ENCODE assay signal across 10 cellular contexts in genomic region chr6:113631616-113632015, GRCh38.
DNase-seq lines count a peak whose midpoint lies in the region; ATAC-seq and TF ChIP-seq lines count a peak whose summit lies in the region.
"Had no signal": no experiment of that assay in that cellular context is flagged by ENCODE, and none has a peak within 500 bp of the region (broad histone marks: within the 10 kb centered on the region; RNA-seq: fewer than 3 reads in every experiment).

No MANE protein-coding gene starts in this region.

- peak overlapping the region in 2 of 7 donors; percentile 76 to 87 for H3K4me3 Mint-ChIP-seq in CD8-positive, alpha-beta memory T cell

- peaks cover 22 to 35% (median 34%) of the 10 kb centered on the region in 3 donors for H3K4me1 Mint-ChIP-seq in CD8-positive, alpha-beta memory T cell

- no peaks in the 10 kb centered on the region for H3K27me3 ChIP-seq in CD8-positive, alpha-beta memory T cell (ENCODE audit: insufficient read depth, low read length, poor library complexity, severe bottlenecking)
- no peaks in the 10 kb centered on the region for H3K27me3 ChIP-seq in PC-9 (ENCODE audit: insufficient read depth, low read depth)
- no peaks in the 10 kb centered on the region for H3K27me3 ChIP-seq in esophagus (ENCODE audit: control insufficient read depth in 1 of 2, insufficient read depth in 2 of 2, low read length in 2 of 2)
- H3K27me3 ChIP-seq in gastrocnemius medialis: no peaks in the 10 kb centered on the region
- H3K27me3 ChIP-seq: thyroid gland had no signal

- BruUV-seq in PC-9 (replicated peaks; lab: Mats Ljungman, UMichigan): no TSS peak

- POLR2A ChIA-PET in CD8-positive, alpha-beta memory T cell (lab: Charles Lee): no interaction called here
- POLR2A ChIA-PET in PC-9 (lab: Charles Lee; ENCODE audit: unreplicated experiment): interaction anchor here (0.7 kb wide), 1 partner anchor 1918 kb away, joined by 10 read pairs; no protein-coding TSS in a partner anchor

- in situ Hi-C loops in gastrocnemius medialis (cut with MboI; ENCODE audit: low sequenced_read_pairs in 4 of 4): no loop called here

- no peaks in the 10 kb centered on the region for H4K20me1 ChIP-seq in PC-9 (ENCODE audit: insufficient read depth)

- ATAC-seq in gastrocnemius medialis (peak; percentile 20 to 37), HG03571 (IDR thresholded peaks at IDR 0.05; ENCODE audit: unreplicated experiment) (no peak), HG03354 (IDR thresholded peaks at IDR 0.05; ENCODE audit: poor library complexity, severe bottlenecking, unreplicated experiment) (no peak), HG03097 (IDR thresholded peaks at IDR 0.05; ENCODE audit: low FRiP score, unreplicated experiment) (no peak)

- CTCF ChIA-PET in CD8-positive, alpha-beta memory T cell (lab: Charles Lee): no interaction called here
- CTCF ChIA-PET in PC-9 (lab: Charles Lee): interaction anchor here (0.6 kb wide), 1 partner anchor 228 kb away, joined by 3 read pairs; no protein-coding TSS in a partner anchor

- H3K9me3 ChIP-seq in CD8-positive, alpha-beta memory T cell (ENCODE audit: low read length): no peaks in the 10 kb centered on the region
- H3K9me3 ChIP-seq in PC-9 (ENCODE audit: insufficient read depth, low read depth): peaks cover 3% of the 10 kb centered on the region; the same call in 1 of the 2 replicates
- no peaks in the 10 kb centered on the region for H3K9me3 ChIP-seq in esophagus (ENCODE audit: control insufficient read depth in 2 of 2, insufficient read depth in 1 of 2, low read depth in 1 of 2, low read length in 1 of 2)
- no peaks in the 10 kb centered on the region for H3K9me3 ChIP-seq in gastrocnemius medialis
- H3K9me3 ChIP-seq: thyroid gland had no signal

- peaks cover 0 to 2% of the 10 kb centered on the region in 2 donors for H3K27me3 Mint-ChIP-seq in CD8-positive, alpha-beta memory T cell

- no peak overlapping the region for H2AFZ ChIP-seq in PC-9

- intact Hi-C loops in PC-9 (cut with micrococcal nuclease; ENCODE audit: unreplicated experiment) (loop anchor here (1.0 to 5.0 kb wide), 8 partner anchors 69 to 511 kb away; no protein-coding TSS in a partner anchor), gastrocnemius medialis (cut with DNase I; ENCODE audit: low total_unique reads) (loop anchor here (1.0 to 5.0 kb wide), 2 partner anchors 227 to 586 kb away; no protein-coding TSS in a partner anchor)

- no peaks in the 10 kb centered on the region for H3K36me3 Mint-ChIP-seq in CD8-positive, alpha-beta memory T cell

- TF ChIP-seq CTCF in PC-9 (conservative IDR thresholded peaks at IDR 0.05) (0 out of 2 replicates have a peak, but pooled peaks have one; percentile 19), gastrocnemius medialis (IDR thresholded peaks at IDR 0.05 in 4 of 5, conservative IDR thresholded peaks at IDR 0.05 in 1 of 5) (no peak)

- H3K9me2 ChIP-seq in PC-9 (ENCODE audit: insufficient read depth): no peaks in the 10 kb centered on the region

- TF ChIP-seq POLR2A in gastrocnemius medialis (IDR thresholded peaks at IDR 0.05): no peak

- peak overlapping the region; percentile 78 for H3K4me2 ChIP-seq in PC-9

- H3K79me2 ChIP-seq in PC-9 (ENCODE audit: low read depth): no peaks in the 10 kb centered on the region

- H3K4me1 ChIP-seq in CD8-positive, alpha-beta memory T cell (ENCODE audit: insufficient read depth, low read length): no peaks in the 10 kb centered on the region
- H3K4me1 ChIP-seq in PC-9 (replicated peaks; ENCODE audit: insufficient read depth): peaks cover 65% of the 10 kb centered on the region
- peaks cover 0 to 6% of the 10 kb centered on the region in 2 donors for H3K4me1 ChIP-seq in esophagus (ENCODE audit: control insufficient read depth in 2 of 2, insufficient read depth in 2 of 2, low read length in 1 of 2)
- peaks cover 47 to 67% of the 10 kb centered on the region in 2 donors for H3K4me1 ChIP-seq in gastrocnemius medialis

- peaks cover 36% of the 10 kb centered on the region for H3F3A ChIP-seq in PC-9 (ENCODE audit: insufficient read depth, low read depth)

- 69 to 78% methylated on average over 2 of the region's 2 CpGs for WGBS in esophagus, 2 donors

- DNase-seq in CD8-positive, alpha-beta memory T cell: no peak
- DNase-seq in PC-9: no peak
- no peak for DNase-seq in gastrocnemius medialis
- no peak for DNase-seq in ureter (ENCODE audit: low spot score)
- DNase-seq: NCI-H1436 treated with DMSO at 0.1 percent for 48 hours had no signal

- no peak overlapping the region for H3K4me3 ChIP-seq in CD8-positive, alpha-beta memory T cell (ENCODE audit: low read length)
- H3K4me3 ChIP-seq in PC-9: peak overlapping the region; percentile 27; the same call in 1 of the 2 replicates
- H3K4me3 ChIP-seq in esophagus (ENCODE audit: low read depth in 1 of 2, low read length in 2 of 2): peak overlapping the region in 1 of 2 donors; percentile 11
- H3K4me3 ChIP-seq in gastrocnemius medialis: peak overlapping the region; percentile 36 to 59 (median 50)
- H3K4me3 ChIP-seq: thyroid gland had no signal

- H3K9me3 Mint-ChIP-seq in CD8-positive, alpha-beta memory T cell: no peaks in the 10 kb centered on the region

- peak overlapping the region in 6 of 8 donors; percentile 22 to 82 (median 57) for H3K27ac Mint-ChIP-seq in CD8-positive, alpha-beta memory T cell

- H3K36me3 ChIP-seq in CD8-positive, alpha-beta memory T cell (ENCODE audit: insufficient read depth, low read length): no peaks in the 10 kb centered on the region
- H3K36me3 ChIP-seq in PC-9 (ENCODE audit: low read depth) (no peaks in the 10 kb centered on the region), esophagus (ENCODE audit: control insufficient read depth in 2 of 2, insufficient read depth in 2 of 2, low read length in 1 of 2) (no peaks in the 10 kb centered on the region), gastrocnemius medialis (no peaks in the 10 kb centered on the region)
- H3K36me3 ChIP-seq: thyroid gland had no signal

- no peak overlapping the region for H3K27ac ChIP-seq in CD8-positive, alpha-beta memory T cell (ENCODE audit: low read depth, low read length)
- H3K27ac ChIP-seq in PC-9 (peak overlapping the region; percentile 99), esophagus (ENCODE audit: low read depth in 2 of 2, low read length in 1 of 2) (peak overlapping the region; percentile 89 to 90), gastrocnemius medialis (peak overlapping the region; percentile 87 to 98 (median 90))

Comparison
In these comparisons a context has a peak if more than half of its experiments do, and no peak if none do; other contexts are left out.
1. ATAC-seq: peak in gastrocnemius medialis (2 of 2); none in HG03571 (single experiment), HG03354 (single experiment) and HG03097 (single experiment).